14 cellular contexts compared by ENCODE assay signal in genomic region chr12:29223936-29224921, GRCh38.
DNase-seq lines count a peak whose midpoint lies in the region; FAIRE-seq and TF ChIP-seq lines count a peak whose summit lies in the region.
"Had no signal": no experiment of that assay in that cellular context is flagged by ENCODE, and none has a peak within 500 bp of the region (broad histone marks: within the 10 kb centered on the region; RNA-seq: fewer than 3 reads in every experiment).

No MANE protein-coding gene starts in this region.

- peak overlapping the region; percentile 1 for H3K4me3 ChIP-seq in NB4 (ENCODE audit: low read depth, low read length)
- H3K4me3 ChIP-seq: K562, PC-9 had no signal

- H3K36me3 Mint-ChIP-seq in chondrocyte (ENCODE audit: low read depth) (peaks cover 3% of the 10 kb centered on the region), osteocyte (ENCODE audit: unreplicated experiment) (peaks cover 6% of the 10 kb centered on the region)

- H3K27me3 Mint-ChIP-seq in chondrocyte (ENCODE audit: low read depth) (no peaks in the 10 kb centered on the region), osteocyte (ENCODE audit: unreplicated experiment) (no peaks in the 10 kb centered on the region)

- H3K9me3 Mint-ChIP-seq in chondrocyte (ENCODE audit: low read depth) (peaks cover 4% of the 10 kb centered on the region), osteocyte (ENCODE audit: unreplicated experiment) (peaks cover 11% of the 10 kb centered on the region)

- FAIRE-seq in RCC 7860 (lab: Jason Lieb, UNC) = no peak
- FAIRE-seq: A204.1, K562 had no signal

- peak overlapping the region; percentile 66 for H3K27ac Mint-ChIP-seq in chondrocyte (ENCODE audit: unreplicated experiment)
- H3K27ac Mint-ChIP-seq in osteocyte (ENCODE audit: unreplicated experiment) = peak overlapping the region; percentile 63

- DNase-seq in EH (ENCODE audit: low read depth) = peak; percentile 55
- no peak for DNase-seq in NB4 (ENCODE audit: low read depth)
- DNase-seq in chondrocyte (ENCODE audit: low spot score) = no peak
- no peak for DNase-seq in osteocyte (ENCODE audit: extremely low spot score, unreplicated experiment)
- no peak for DNase-seq in stimulated activated CD4-positive, alpha-beta T cell treated with anti-CD3 and anti-CD28 coated beads, Interleukin-4, amount 100 ng/mL, for 4 hours
- no peak for DNase-seq in RCC 7860 (ENCODE audit: low spot score)
- DNase-seq in DMS153 treated with DMSO at 0.1 percent for 48 hours (lab: John Stamatoyannopoulos, UW; ENCODE audit: unreplicated experiment) = no peak
- DNase-seq: H7, NCI-H1436, NCI-H2029 treated with DMSO at 0.1 percent for 48 hours, NCI-H82, PC-9 had no signal

- no peak for TF ChIP-seq CTCF in NB4 (IDR thresholded peaks at IDR 0.05; ENCODE audit: low read depth, low read length)
- TF ChIP-seq CTCF in chondrocyte (IDR thresholded peaks at IDR 0.05) = no peak
- no peak for TF ChIP-seq CTCF in osteocyte (IDR thresholded peaks at IDR 0.05)

- peak overlapping the region; percentile 1 for H3K4me3 Mint-ChIP-seq in chondrocyte (ENCODE audit: unreplicated experiment)
- H3K4me3 Mint-ChIP-seq in osteocyte (ENCODE audit: unreplicated experiment) = no peak overlapping the region

- peaks cover 64% of the 10 kb centered on the region for H3K4me1 Mint-ChIP-seq in chondrocyte (ENCODE audit: low read depth)
- H3K4me1 Mint-ChIP-seq in osteocyte (ENCODE audit: unreplicated experiment) = peaks cover 66% of the 10 kb centered on the region

- TF ChIP-seq POLR2A in NB4 (IDR thresholded peaks at IDR 0.05; ENCODE audit: extremely low read depth, insufficient read length) = no peak
